ENCODE assay signal across 8 cellular contexts in the genomic region with DNA sequence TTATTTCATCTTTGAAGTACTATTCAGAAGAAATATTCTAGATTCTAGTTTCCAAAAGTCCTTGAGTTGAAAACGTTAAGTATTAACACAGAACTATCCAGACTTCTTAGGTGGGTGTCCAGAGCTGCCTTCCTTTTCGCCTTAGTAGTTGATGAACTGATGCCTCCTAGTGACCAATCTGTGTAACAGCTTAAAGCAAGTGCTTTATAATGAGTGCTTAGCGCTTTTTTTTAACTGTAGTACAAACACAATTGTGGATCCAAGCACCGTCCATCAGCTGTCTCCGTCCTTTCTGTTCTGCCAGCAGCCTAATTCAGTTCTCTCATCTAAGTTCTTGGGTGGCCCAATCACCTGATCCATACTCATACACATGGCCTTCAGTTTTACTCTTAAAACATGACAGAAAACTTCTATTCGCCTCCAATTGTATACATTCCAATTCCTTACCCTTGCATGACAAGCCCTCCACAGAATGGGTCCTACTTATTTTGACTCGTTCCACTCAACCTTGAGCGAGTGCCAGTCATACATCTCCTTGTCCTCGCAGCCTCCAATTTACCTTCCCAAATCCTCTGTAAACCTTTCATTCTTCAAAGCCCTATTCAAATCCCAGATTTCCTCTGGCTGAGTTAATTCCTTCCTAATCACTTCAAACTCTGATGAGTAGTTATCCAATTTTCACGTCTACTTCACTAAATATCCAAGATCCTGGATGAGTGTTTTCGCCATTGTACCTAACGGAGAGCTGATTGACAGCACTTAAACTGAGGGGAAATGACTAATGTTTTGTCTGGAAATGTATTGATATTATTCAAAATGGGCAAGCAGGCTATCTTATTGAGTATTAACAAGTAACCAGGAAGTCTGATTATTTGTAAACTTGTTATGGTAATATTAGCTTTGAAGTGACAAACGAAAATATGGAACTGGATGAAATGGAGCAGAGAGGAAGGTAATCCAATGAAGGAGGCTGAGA. TPM values are rescaled to one million over a fixed set of nuclear protein-coding genes. Genes with fewer than 3 reads are reported as not detected.
A peak's percentile ranks its signal among the peaks of the same experiment; 100 is the strongest.
DNase-seq lines count a peak whose midpoint lies in the region; ATAC-seq, FAIRE-seq and TF ChIP-seq lines count a peak whose summit lies in the region.

No MANE protein-coding gene starts in this region.

- CTCF ChIA-PET in K562 (lab: Yijun Ruan, JAX; ENCODE audit: low intra/inter-chr PET ratio): interaction anchor here (0.5 to 2.2 kb wide), 2 partner anchors 103 to 510 kb away, joined by 3 to 14 read pairs; no protein-coding TSS in a partner anchor

- FAIRE-seq in K562 (lab: Jason Lieb, UNC): peak; percentile 91

- DNase-seq in Right ventricle myocardium inferior (ENCODE audit: missing footprints) (no peak), cardiac septum (ENCODE audit: low spot score) (no peak), KBM-7 (peak; percentile 77), K562 (ENCODE audit: extremely low read depth in 1 of 4, low spot score in 3 of 4) (peak; percentile 58 to 80 (median 62)), immature natural killer cell (peak; percentile 59 to 69 (median 62))
- DNase-seq in stimulated activated naive B cell treated with anti-CD40 and anti-IgM and Interleukin-4, amounts not matched to agents 10 μg/mL and 1 μg/mL and 100 μg/mL, for 72 hours: peak; percentile 15

- peak; percentile 94 to 96 for TF ChIP-seq RAD21 in K562 (CRISPR knock-in tag; conservative IDR thresholded peaks at IDR 0.05 in 1 of 2, IDR thresholded peaks at IDR 0.05 in 1 of 2)

- H4K20me1 ChIP-seq in OCI-LY1 (ENCODE audit: insufficient read depth, low read length) (no peaks in the 10 kb centered on the region), K562 (replicated peaks; ENCODE audit: control insufficient read depth, insufficient read depth, low read length) (no peaks in the 10 kb centered on the region)

- no peak overlapping the region for H3K4me3 Mint-ChIP-seq in immature natural killer cell
- no peak overlapping the region for H3K4me3 Mint-ChIP-seq in stimulated activated naive B cell treated with anti-CD40 and anti-IgM and Interleukin-4, amounts not matched to agents 10 μg/mL and 1 μg/mL and 100 μg/mL, for 72 hours

- POLR2A ChIA-PET in K562 (lab: Yijun Ruan, JAX): interaction anchor here (0.7 to 1.1 kb wide), 3 partner anchors 11 to 312 kb away, joined by 3 read pairs; no protein-coding TSS in a partner anchor

- H2AFZ ChIP-seq in OCI-LY1 (ENCODE audit: low read length) (no peak overlapping the region), K562 (ENCODE audit: low read depth, low read length) (0 out of 2 replicates have a peak overlapping the region, but pooled peaks have one; percentile 43)

- in situ Hi-C loops in KBM-7 (cut with MboI; ENCODE audit: low pct_unique_long_range_greater_than_20kb, low sequenced_read_pairs): loop anchor here (25.0 kb wide), 1 partner anchor 500 kb away; no protein-coding TSS in a partner anchor
- in situ Hi-C loops in K562 (cut with MboI): loop anchor here (25.0 kb wide), 1 partner anchor 700 kb away; a partner anchor contains a TSS

- H3K4me1 Mint-ChIP-seq in immature natural killer cell: peaks cover 7 to 13% of the 10 kb centered on the region in 2 donors
- peaks cover 12% of the 10 kb centered on the region in 2 donors for H3K4me1 Mint-ChIP-seq in stimulated activated naive B cell treated with anti-CD40 and anti-IgM and Interleukin-4, amounts not matched to agents 10 μg/mL and 1 μg/mL and 100 μg/mL, for 72 hours

- H3K9me1 ChIP-seq in K562 (ENCODE audit: control insufficient read depth, insufficient read depth, low read length): no peaks in the 10 kb centered on the region

- H3K36me3 ChIP-seq in OCI-LY1 (ENCODE audit: insufficient read depth, low read length): no peaks in the 10 kb centered on the region
- no peaks in the 10 kb centered on the region for H3K36me3 ChIP-seq in K562 (ENCODE audit: control insufficient read depth, insufficient read depth, low read length)

- no peak overlapping the region for H3K9ac ChIP-seq in OCI-LY1 (ENCODE audit: low read length)
- H3K9ac ChIP-seq in K562 (ENCODE audit: insufficient read depth in 1 of 2, low read depth in 2 of 2, low read length in 2 of 2): no peak overlapping the region

- no peak for TF ChIP-seq EP300 in K562 (IDR thresholded peaks at IDR 0.05; ENCODE audit: low read length)

- H3K4me1 ChIP-seq in OCI-LY1 (ENCODE audit: insufficient read depth, low read length, severe bottlenecking) (peaks cover 2% of the 10 kb centered on the region), K562 (replicated peaks in 1 of 2; ENCODE audit: control insufficient read depth in 2 of 2, insufficient read depth in 2 of 2, low read length in 2 of 2) (peaks cover 12 to 35% of the 10 kb centered on the region in 2 experiments; a peak in 4 of 5 replicates)

- peaks cover 0 to 3% (median 0%) of the 10 kb centered on the region in 3 donors for H3K27me3 Mint-ChIP-seq in immature natural killer cell (ENCODE audit: low read depth in 3 of 3)
- H3K27me3 Mint-ChIP-seq in stimulated activated naive B cell treated with anti-CD40 and anti-IgM and Interleukin-4, amounts not matched to agents 10 μg/mL and 1 μg/mL and 100 μg/mL, for 72 hours: no peaks in the 10 kb centered on the region

- H3K36me3 Mint-ChIP-seq in immature natural killer cell: no peaks in the 10 kb centered on the region
- no peaks in the 10 kb centered on the region for H3K36me3 Mint-ChIP-seq in stimulated activated naive B cell treated with anti-CD40 and anti-IgM and Interleukin-4, amounts not matched to agents 10 μg/mL and 1 μg/mL and 100 μg/mL, for 72 hours

- no peaks in the 10 kb centered on the region for H3K9me3 Mint-ChIP-seq in immature natural killer cell
- H3K9me3 Mint-ChIP-seq in stimulated activated naive B cell treated with anti-CD40 and anti-IgM and Interleukin-4, amounts not matched to agents 10 μg/mL and 1 μg/mL and 100 μg/mL, for 72 hours: no peaks in the 10 kb centered on the region

- H3K4me2 ChIP-seq in OCI-LY1 (ENCODE audit: low read length) (no peak overlapping the region), K562 (ENCODE audit: insufficient read depth, low read length) (no peak overlapping the region)

- peak; percentile 80 for TF ChIP-seq CTCF in OCI-LY1 (IDR thresholded peaks at IDR 0.05; ENCODE audit: low read length)
- TF ChIP-seq CTCF in K562 (IDR thresholded peaks at IDR 0.05 in 2 of 3, conservative IDR thresholded peaks at IDR 0.05 in 1 of 3; ENCODE audit: insufficient read depth in 2 of 3, low read depth in 1 of 3, low read length in 3 of 3): peak; percentile 70 to 91 (median 82)

- no peaks in the 10 kb centered on the region for H3K79me2 ChIP-seq in OCI-LY1 (ENCODE audit: insufficient read depth, low read length)
- no peaks in the 10 kb centered on the region for H3K79me2 ChIP-seq in K562 (ENCODE audit: control insufficient read depth, insufficient read depth, low read length)

- intact Hi-C loops in Right ventricle myocardium inferior (cut with DNase I): loop anchor here (10.0 kb wide), 1 partner anchor 483 kb away; no protein-coding TSS in a partner anchor
- intact Hi-C loops in cardiac septum (cut with DNase I): no loop called here
- intact Hi-C loops in K562 (cut with micrococcal nuclease): loop anchor here (1.0 to 10.0 kb wide), 2 partner anchors 417 to 510 kb away; no protein-coding TSS in a partner anchor

- H3K27ac Mint-ChIP-seq in immature natural killer cell: peak overlapping the region in 1 of 6 donors; percentile 40
- H3K27ac Mint-ChIP-seq in stimulated activated naive B cell treated with anti-CD40 and anti-IgM and Interleukin-4, amounts not matched to agents 10 μg/mL and 1 μg/mL and 100 μg/mL, for 72 hours: no peak overlapping the region

- no peaks in the 10 kb centered on the region for H3K27me3 ChIP-seq in OCI-LY1 (ENCODE audit: insufficient read depth, low read length)
- H3K27me3 ChIP-seq in K562 (ENCODE audit: control insufficient read depth in 2 of 2, insufficient read depth in 2 of 2, low read length in 2 of 2): no peaks in the 10 kb centered on the region

- H3K9me3 ChIP-seq in OCI-LY1 (ENCODE audit: low read length) (no peaks in the 10 kb centered on the region), K562 (replicated peaks; ENCODE audit: control insufficient read depth, insufficient read depth, low read depth, low read length) (no peaks in the 10 kb centered on the region)

- H3K27ac ChIP-seq in OCI-LY1 (ENCODE audit: low read depth, low read length, poor library complexity, severe bottlenecking): no peak overlapping the region
- no peak overlapping the region for H3K27ac ChIP-seq in K562 (ENCODE audit: extremely low read depth, low read depth, low read length)

- BruUV-seq in K562 (replicated peaks; lab: Mats Ljungman, UMichigan): no TSS peak

- 18% methylated on average over 13 of the region's 13 CpGs for WGBS in K562 (ENCODE audit: insufficient coverage, low coverage, missing lambda C conversion rate)

- no peaks in the 10 kb centered on the region for H3F3A ChIP-seq in OCI-LY1 (ENCODE audit: insufficient read depth, low read length)

- ATAC-seq in Right ventricle myocardium inferior (peak; percentile 73), GM21786 (IDR thresholded peaks at IDR 0.05; ENCODE audit: unreplicated experiment) (peak; percentile 62), K562 (peak; percentile 77)
- peak; percentile 75 to 77 for ATAC-seq in stimulated activated naive B cell treated with anti-CD40 and anti-IgM and Interleukin-4, amounts not matched to agents 10 μg/mL and 1 μg/mL and 100 μg/mL, for 72 hours (replicated peaks)

- H3K4me3 ChIP-seq in OCI-LY1 (ENCODE audit: low read depth, low read length, poor library complexity, severe bottlenecking): no peak overlapping the region
- H3K4me3 ChIP-seq in K562: no peak overlapping the region

- TF ChIP-seq POLR2A in K562 (conservative IDR thresholded peaks at IDR 0.05): no peak

- H3K9me2 ChIP-seq in OCI-LY1 (ENCODE audit: low read depth, low read length): no peaks in the 10 kb centered on the region

RNA-seq across cellular contexts. Expression of a gene that starts 5.8 kb away (rescaled TPM):
- total RNA-seq in Right ventricle myocardium inferior (4.0 TPM), cardiac septum (99.4 TPM), K562 (2014; rRNA removed) (0.54 and 0.73 TPM in 2 replicates), K562 (2014; rRNA removed; fragmentation: Illumina TruSeq; extraction: Trizol) (0.51 and 0.80 TPM in 2 replicates), K562 (2015; rRNA removed; fragmentation: Illumina TruSeq; extraction: Trizol) (0.33 and 0.38 TPM in 2 replicates), K562 (2021) (0.81 and 1.6 TPM in 2 replicates)
- 3.4 TPM in 2 replicates for total RNA-seq in K562 (2011; cell fraction: chromatin; rRNA removed; ENCODE audit: low replicate concordance)
- total RNA-seq in K562 (2011; cell fraction: nucleolus; rRNA removed): 2.1 and 4.5 TPM in 2 replicates
- 3.4 and 6.9 TPM in 2 replicates for total RNA-seq in K562 (2011; cell fraction: nucleoplasm; rRNA removed)
- polyA plus RNA-seq in K562 (2011; rRNA removed) (2.3 and 2.9 TPM in 2 replicates), K562 (2014; fragmentation: Illumina TruSeq; extraction: Trizol) (0.40 and 0.57 TPM in 2 replicates), K562 (2014; fragmentation: Nextera tagmentation; extraction: Ambion mirVana) (under 1 TPM; 0.15 to 0.56 TPM), K562 (2014; rRNA removed) (0.61 and 0.82 TPM in 2 replicates), immature natural killer cell (1 to 10 TPM in 1 of 3 donors, under 1 TPM in 2; 0.59 to 1.4 (median 0.92) TPM)
- polyA plus RNA-seq in K562 (2011; cell fraction: cytosol; rRNA removed): 1.9 and 4.4 TPM in 2 replicates
- 2.0 and 3.7 TPM in 2 replicates for polyA plus RNA-seq in K562 (2011; cell fraction: nucleus; rRNA removed)
- 1.1 and 1.7 TPM in 2 replicates for polyA plus RNA-seq in K562 (2012)
- 3.0 and 3.2 TPM in 2 replicates for polyA minus RNA-seq in K562 (2011; rRNA and poly(A)+ RNA removed)
- 2.9 and 4.0 TPM in 2 replicates for polyA minus RNA-seq in K562 (2011; cell fraction: cytosol; rRNA and poly(A)+ RNA removed)
- polyA minus RNA-seq in K562 (2011; cell fraction: nucleus; rRNA and poly(A)+ RNA removed): 4.7 and 6.1 TPM in 2 replicates

RNA-seq across cellular contexts. Expression of a gene that starts 47.1 kb away (rescaled TPM):
- total RNA-seq in Right ventricle myocardium inferior (267 TPM), cardiac septum (348 TPM), K562 (2014; rRNA removed) (291 and 292 TPM in 2 replicates), K562 (2014; rRNA removed; fragmentation: Illumina TruSeq; extraction: Trizol) (450 and 550 TPM in 2 replicates), K562 (2015; rRNA removed; fragmentation: Illumina TruSeq; extraction: Trizol) (358 and 383 TPM in 2 replicates), K562 (2021) (518 and 530 TPM in 2 replicates)
- 133 and 584 TPM in 2 replicates for total RNA-seq in K562 (2011; cell fraction: chromatin; rRNA removed; ENCODE audit: low replicate concordance)
- 52.5 and 79.6 TPM in 2 replicates for total RNA-seq in K562 (2011; cell fraction: nucleolus; rRNA removed)
- total RNA-seq in K562 (2011; cell fraction: nucleoplasm; rRNA removed): 207 and 415 TPM in 2 replicates
- polyA plus RNA-seq in K562 (2011; rRNA removed) (421 and 458 TPM in 2 replicates), K562 (2014; fragmentation: Illumina TruSeq; extraction: Trizol) (560 and 747 TPM in 2 replicates), K562 (2014; fragmentation: Nextera tagmentation; extraction: Ambion mirVana) (100 to 1,000 TPM; 287 to 326 TPM), K562 (2014; rRNA removed) (400 and 473 TPM in 2 replicates), immature natural killer cell (100 to 1,000 TPM in 1 of 3 donors, 10 to 100 TPM in 2; 66.9 to 108 (median 90.2) TPM)
- 67.9 and 143 TPM in 2 replicates for polyA plus RNA-seq in K562 (2011; cell fraction: cytosol; rRNA removed)
- 135 and 211 TPM in 2 replicates for polyA plus RNA-seq in K562 (2011; cell fraction: nucleus; rRNA removed)
- 571 and 740 TPM in 2 replicates for polyA plus RNA-seq in K562 (2012)
- polyA minus RNA-seq in K562 (2011; rRNA and poly(A)+ RNA removed): 372 and 401 TPM in 2 replicates
- 188 and 218 TPM in 2 replicates for polyA minus RNA-seq in K562 (2011; cell fraction: cytosol; rRNA and poly(A)+ RNA removed)
- polyA minus RNA-seq in K562 (2011; cell fraction: nucleus; rRNA and poly(A)+ RNA removed): 139 and 220 TPM in 2 replicates

Comparison
In these comparisons a context has a peak if more than half of its experiments do, and no peak if none do; other contexts are left out.
1. RNA of a gene that starts 5.8 kb away (total RNA-seq): 99.4 TPM in cardiac septum (single experiment); 4.0 TPM in Right ventricle myocardium inferior (single experiment) and 0.33 to 6.9 TPM in K562; every median in the first group is over 10 times any median in the second.
2. DNase-seq: peak in KBM-7 (single experiment), K562 (4 of 4), immature natural killer cell (3 of 3) and stimulated activated naive B cell treated with anti-CD40 and anti-IgM and Interleukin-4, amounts not matched to agents 10 μg/mL and 1 μg/mL and 100 μg/mL, for 72 hours (single experiment); none in Right ventricle myocardium inferior (single experiment) and cardiac septum (single experiment).
3. Peak in every context shown above with its lines, with median percentiles within 50 percentile points of each other: ATAC-seq.